18 cellular contexts compared by ENCODE assay signal in the genomic region with DNA sequence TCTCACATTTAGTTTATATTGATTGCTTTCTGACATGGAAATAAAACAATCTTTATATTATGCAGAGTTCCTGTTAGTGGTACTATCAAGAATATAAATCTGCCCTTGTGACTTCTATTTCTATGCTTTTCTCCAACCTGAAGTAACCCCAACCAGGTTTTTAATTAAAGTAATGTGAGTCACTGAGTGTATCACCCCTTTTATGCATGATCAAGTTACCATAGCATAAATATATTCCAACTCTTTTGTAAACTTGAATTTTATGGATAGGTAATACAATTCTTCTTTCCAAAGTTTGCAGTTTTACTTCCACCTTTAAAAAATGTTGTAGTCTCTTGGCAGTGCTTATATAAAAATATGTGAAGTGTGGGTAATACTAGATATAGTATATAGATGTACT.
DNase-seq lines count a peak whose midpoint lies in the region; TF ChIP-seq lines count a peak whose summit lies in the region.
"Had no signal": no experiment of that assay in that cellular context is flagged by ENCODE, and none has a peak within 500 bp of the region (broad histone marks: within the 10 kb centered on the region; RNA-seq: fewer than 3 reads in every experiment).

No MANE protein-coding gene starts in this region.

- no peak overlapping the region for H3K27ac Mint-ChIP-seq in activated T-helper 2 cell treated with anti-CD3 and anti-CD28 coated beads, Interferon-gamma antibody, Interleukin-2, Interleukin-4, amounts not matched to agents 10 μg/mL and 5 μg/mL and 100 μg/mL, durations not matched to agents 14 hours and 24 hours and 36 hours
- H3K27ac Mint-ChIP-seq: CD8-positive, alpha-beta T cell; HFFc6 had no signal

- no peaks in the 10 kb centered on the region for H3K36me3 Mint-ChIP-seq in activated T-helper 2 cell treated with anti-CD3 and anti-CD28 coated beads, Interferon-gamma antibody, Interleukin-2, Interleukin-4, amounts not matched to agents 10 μg/mL and 5 μg/mL and 100 μg/mL, durations not matched to agents 14 hours and 24 hours and 36 hours (ENCODE audit: low read depth)
- H3K36me3 Mint-ChIP-seq: CD8-positive, alpha-beta T cell had no signal

- H3K27me3 Mint-ChIP-seq in activated T-helper 2 cell treated with anti-CD3 and anti-CD28 coated beads, Interferon-gamma antibody, Interleukin-2, Interleukin-4, amounts not matched to agents 10 μg/mL and 5 μg/mL and 100 μg/mL, durations not matched to agents 14 hours and 24 hours and 36 hours (ENCODE audit: low read depth), result no peaks in the 10 kb centered on the region

- no peak overlapping the region for H3K4me3 Mint-ChIP-seq in activated T-helper 2 cell treated with anti-CD3 and anti-CD28 coated beads, Interferon-gamma antibody, Interleukin-2, Interleukin-4, amounts not matched to agents 10 μg/mL and 5 μg/mL and 100 μg/mL, durations not matched to agents 14 hours and 24 hours and 36 hours (ENCODE audit: low read depth)
- H3K4me3 Mint-ChIP-seq: CD8-positive, alpha-beta T cell; HFFc6 had no signal

- H3K4me1 Mint-ChIP-seq in activated T-helper 2 cell treated with anti-CD3 and anti-CD28 coated beads, Interferon-gamma antibody, Interleukin-2, Interleukin-4, amounts not matched to agents 10 μg/mL and 5 μg/mL and 100 μg/mL, durations not matched to agents 14 hours and 24 hours and 36 hours (ENCODE audit: low read depth), result peaks cover 1% of the 10 kb centered on the region

- TF ChIP-seq RAD21 in Ishikawa (IDR thresholded peaks at IDR 0.05; ENCODE audit: low read depth), result no peak

- peak; percentile 55; the same call in 1 of the 2 replicates for TF ChIP-seq EP300 in Ishikawa (IDR thresholded peaks at IDR 0.05; ENCODE audit: borderline replicate concordance)

- intact Hi-C loops in activated T-helper 2 cell treated with anti-CD3 and anti-CD28 coated beads, Interferon-gamma antibody, Interleukin-2, Interleukin-4, amounts not matched to agents 10 μg/mL and 5 μg/mL and 100 μg/mL, durations not matched to agents 14 hours and 24 hours and 36 hours (cut with micrococcal nuclease), result no loop called here

- TF ChIP-seq CTCF in fibroblast of mammary gland (conservative IDR thresholded peaks at IDR 0.05; ENCODE audit: control insufficient read depth, insufficient read depth, low read depth, low read length), result no peak

- H3K4me3 ChIP-seq in fibroblast of mammary gland (ENCODE audit: control insufficient read depth, low read depth, low read length), result no peak overlapping the region
- H3K4me3 ChIP-seq: BLaER1, GM23248 had no signal

- H3K9me3 Mint-ChIP-seq in activated T-helper 2 cell treated with anti-CD3 and anti-CD28 coated beads, Interferon-gamma antibody, Interleukin-2, Interleukin-4, amounts not matched to agents 10 μg/mL and 5 μg/mL and 100 μg/mL, durations not matched to agents 14 hours and 24 hours and 36 hours, result no peaks in the 10 kb centered on the region
- H3K9me3 Mint-ChIP-seq: CD8-positive, alpha-beta T cell; HFFc6 had no signal

- DNase-seq in DMS 273 (lab: John Stamatoyannopoulos, UW; ENCODE audit: unreplicated experiment) (peak; percentile 2), DMS 273 treated with DMSO at 0.1 percent for 48 hours (lab: John Stamatoyannopoulos, UW) (no peak), fibroblast of mammary gland (ENCODE audit: low read depth) (peak; percentile 17), NCI-H345 (lab: John Stamatoyannopoulos, UW) (no peak), pons (ENCODE audit: low spot score) (no peak)
- no peak for DNase-seq in activated T-helper 2 cell treated with anti-CD3 and anti-CD28 coated beads, Interferon-gamma antibody, Interleukin-2, Interleukin-4, amounts not matched to agents 10 μg/mL and 5 μg/mL and 100 μg/mL, durations not matched to agents 14 hours and 24 hours and 36 hours (ENCODE audit: low spot score)
- DNase-seq: CD8-positive, alpha-beta T cell; COR-L47; DMS153; DMS79; GDM1; GM23248; HCEC 1CT; HFFc6; IMR-90; KBM-7 had no signal

TF ChIP-seq in Ishikawa, 13 proteins besides CTCF, POLR2A, EP300 and RAD21:
- TF ChIP-seq CREB1 (IDR thresholded peaks at IDR 0.05; ENCODE audit: low read depth) (no peak), NFIC (IDR thresholded peaks at IDR 0.05) (0 out of 2 replicates have a peak, but pooled peaks have one; percentile 31), TEAD4 (IDR thresholded peaks at IDR 0.05) (0 out of 2 replicates have a peak, but pooled peaks have one; percentile 10), EGR1 (IDR thresholded peaks at IDR 0.05) (no peak), YY1 (IDR thresholded peaks at IDR 0.05; ENCODE audit: low read depth) (no peak), CEBPB (IDR thresholded peaks at IDR 0.05) (no peak), FOXM1 (IDR thresholded peaks at IDR 0.05; ENCODE audit: borderline replicate concordance, low read depth) (peak; percentile 63; the same call in 1 of the 2 replicates), ZBTB7A (IDR thresholded peaks at IDR 0.05; ENCODE audit: low read depth) (no peak), TCF12 (IDR thresholded peaks at IDR 0.05; ENCODE audit: low read depth) (no peak)
- TF ChIP-seq, protein P1, sequence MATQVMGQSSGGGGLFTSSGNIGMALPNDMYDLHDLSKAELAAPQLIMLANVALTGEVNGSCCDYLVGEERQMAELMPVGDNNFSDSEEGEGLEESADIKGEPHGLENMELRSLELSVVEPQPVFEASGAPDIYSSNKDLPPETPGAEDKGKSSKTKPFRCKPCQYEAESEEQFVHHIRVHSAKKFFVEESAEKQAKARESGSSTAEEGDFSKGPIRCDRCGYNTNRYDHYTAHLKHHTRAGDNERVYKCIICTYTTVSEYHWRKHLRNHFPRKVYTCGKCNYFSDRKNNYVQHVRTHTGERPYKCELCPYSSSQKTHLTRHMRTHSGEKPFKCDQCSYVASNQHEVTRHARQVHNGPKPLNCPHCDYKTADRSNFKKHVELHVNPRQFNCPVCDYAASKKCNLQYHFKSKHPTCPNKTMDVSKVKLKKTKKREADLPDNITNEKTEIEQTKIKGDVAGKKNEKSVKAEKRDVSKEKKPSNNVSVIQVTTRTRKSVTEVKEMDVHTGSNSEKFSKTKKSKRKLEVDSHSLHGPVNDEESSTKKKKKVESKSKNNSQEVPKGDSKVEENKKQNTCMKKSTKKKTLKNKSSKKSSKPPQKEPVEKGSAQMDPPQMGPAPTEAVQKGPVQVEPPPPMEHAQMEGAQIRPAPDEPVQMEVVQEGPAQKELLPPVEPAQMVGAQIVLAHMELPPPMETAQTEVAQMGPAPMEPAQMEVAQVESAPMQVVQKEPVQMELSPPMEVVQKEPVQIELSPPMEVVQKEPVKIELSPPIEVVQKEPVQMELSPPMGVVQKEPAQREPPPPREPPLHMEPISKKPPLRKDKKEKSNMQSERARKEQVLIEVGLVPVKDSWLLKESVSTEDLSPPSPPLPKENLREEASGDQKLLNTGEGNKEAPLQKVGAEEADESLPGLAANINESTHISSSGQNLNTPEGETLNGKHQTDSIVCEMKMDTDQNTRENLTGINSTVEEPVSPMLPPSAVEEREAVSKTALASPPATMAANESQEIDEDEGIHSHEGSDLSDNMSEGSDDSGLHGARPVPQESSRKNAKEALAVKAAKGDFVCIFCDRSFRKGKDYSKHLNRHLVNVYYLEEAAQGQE (IDR thresholded peaks at IDR 0.05; ENCODE audit: low read depth), result no peak
- TF ChIP-seq, protein P2, sequence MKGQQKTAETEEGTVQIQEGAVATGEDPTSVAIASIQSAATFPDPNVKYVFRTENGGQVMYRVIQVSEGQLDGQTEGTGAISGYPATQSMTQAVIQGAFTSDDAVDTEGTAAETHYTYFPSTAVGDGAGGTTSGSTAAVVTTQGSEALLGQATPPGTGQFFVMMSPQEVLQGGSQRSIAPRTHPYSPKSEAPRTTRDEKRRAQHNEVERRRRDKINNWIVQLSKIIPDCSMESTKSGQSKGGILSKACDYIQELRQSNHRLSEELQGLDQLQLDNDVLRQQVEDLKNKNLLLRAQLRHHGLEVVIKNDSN (IDR thresholded peaks at IDR 0.05), result no peak

Comparison
In these comparisons a context has a peak if more than half of its experiments do, and no peak if none do; other contexts are left out.
1. DNase-seq: peak in DMS 273 (single experiment) and fibroblast of mammary gland (single experiment); none in DMS 273 treated with DMSO at 0.1 percent for 48 hours (single experiment), activated T-helper 2 cell treated with anti-CD3 and anti-CD28 coated beads, Interferon-gamma antibody, Interleukin-2, Interleukin-4, amounts not matched to agents 10 μg/mL and 5 μg/mL and 100 μg/mL, durations not matched to agents 14 hours and 24 hours and 36 hours (single experiment), NCI-H345 (single experiment) and pons (single experiment).